In the genomic region with DNA sequence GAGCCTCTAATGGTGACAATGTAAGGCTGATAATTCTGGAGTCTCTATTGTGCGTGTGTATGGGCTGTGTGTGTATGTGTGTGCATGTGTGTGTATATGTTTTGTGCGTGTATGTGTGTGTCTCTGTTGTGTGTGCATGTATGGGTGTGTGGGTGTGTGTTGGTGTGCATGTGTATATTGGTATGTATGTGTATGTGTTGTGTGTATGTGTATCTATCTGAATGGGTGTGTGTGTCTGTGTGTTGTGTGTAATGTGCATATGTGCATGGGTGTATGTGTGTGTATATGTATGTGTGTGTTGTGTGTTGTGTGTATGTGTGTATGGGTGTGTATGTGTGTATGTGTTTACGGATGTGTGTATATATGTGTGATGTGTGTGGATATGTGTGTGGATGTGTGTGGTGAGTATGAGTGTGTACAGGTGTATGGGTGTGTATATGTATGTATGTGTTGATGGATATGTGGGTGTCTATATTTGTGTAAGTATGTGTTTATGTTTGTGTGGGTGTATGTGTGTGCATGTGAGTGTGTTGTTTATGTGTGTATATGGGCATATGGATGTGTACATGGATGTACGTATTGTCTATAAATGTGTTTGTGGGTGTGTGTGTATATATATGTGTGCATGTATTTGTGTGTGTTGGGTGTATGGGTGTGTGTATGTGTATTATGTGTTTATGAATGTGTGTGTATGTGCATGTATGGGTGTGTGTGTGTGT, we compare ENCODE assay signal across 19 cellular contexts.
DNase-seq lines count a peak whose midpoint lies in the region; ATAC-seq, FAIRE-seq and TF ChIP-seq lines count a peak whose summit lies in the region.
"Had no signal": no experiment of that assay in that cellular context is flagged by ENCODE, and none has a peak within 500 bp of the region (broad histone marks: within the 10 kb centered on the region; RNA-seq: fewer than 3 reads in every experiment).

No MANE protein-coding gene starts in this region.

- BruUV-seq in HepG2 (replicated peaks; lab: Mats Ljungman, UMichigan), result no TSS peak

- no peak overlapping the region for H3K4me3 Mint-ChIP-seq in astrocyte (ENCODE audit: unreplicated experiment)
- H3K4me3 Mint-ChIP-seq: CD14-positive monocyte; CD4-positive, alpha-beta memory T cell; GM23338 had no signal

- no peaks in the 10 kb centered on the region for H3K4me1 ChIP-seq in HepG2 (ENCODE audit: insufficient read depth, low read length)
- no peaks in the 10 kb centered on the region for H3K4me1 ChIP-seq in right lobe of liver
- no peaks in the 10 kb centered on the region for H3K4me1 ChIP-seq in astrocyte (ENCODE audit: insufficient read depth, low read length)
- H3K4me1 ChIP-seq in osteoblast (ENCODE audit: insufficient read depth, low read length), result no peaks in the 10 kb centered on the region
- H3K4me1 ChIP-seq in right cardiac atrium (ENCODE audit: control insufficient read depth, insufficient read depth, low read length), result no peaks in the 10 kb centered on the region

- H3K27me3 ChIP-seq in HepG2 (ENCODE audit: control insufficient read depth in 1 of 2, insufficient read depth in 2 of 2, low read length in 2 of 2) (no peaks in the 10 kb centered on the region; a peak in 1 of 5 replicates), right lobe of liver (no peaks in the 10 kb centered on the region), astrocyte (ENCODE audit: insufficient read depth, low read length) (no peaks in the 10 kb centered on the region), osteoblast (ENCODE audit: insufficient read depth, low read length) (no peaks in the 10 kb centered on the region), right cardiac atrium (ENCODE audit: control insufficient read depth, insufficient read depth) (peaks cover 4% of the 10 kb centered on the region)
- H3K27me3 ChIP-seq: BLaER1 had no signal

- H3K79me2 ChIP-seq in HepG2 (ENCODE audit: insufficient read depth, low read length), result no peaks in the 10 kb centered on the region
- no peaks in the 10 kb centered on the region for H3K79me2 ChIP-seq in astrocyte (ENCODE audit: insufficient read depth, low read length)
- H3K79me2 ChIP-seq in osteoblast (ENCODE audit: insufficient read depth, low read length), result no peaks in the 10 kb centered on the region

- FAIRE-seq in HepG2 (lab: Jason Lieb, UNC) (no peak), astrocyte (lab: Jason Lieb, UNC) (peak; percentile 41)
- FAIRE-seq: GM18507 had no signal

- H4K20me1 ChIP-seq in HepG2 (ENCODE audit: insufficient read depth, low read length) (no peaks in the 10 kb centered on the region), astrocyte (ENCODE audit: insufficient read depth, low read length) (no peaks in the 10 kb centered on the region), osteoblast (ENCODE audit: insufficient read depth, low read length) (no peaks in the 10 kb centered on the region)
- H4K20me1 ChIP-seq: BLaER1 had no signal

- H3K4me2 ChIP-seq in HepG2 (ENCODE audit: low read depth, low read length) (no peak overlapping the region), astrocyte (ENCODE audit: low read length) (no peak overlapping the region), osteoblast (ENCODE audit: insufficient read depth, low read length) (no peak overlapping the region)
- H3K4me2 ChIP-seq: BLaER1, GM23338, KMS-11 had no signal

- H3K27ac ChIP-seq in HepG2 (ENCODE audit: extremely low read length, insufficient read depth, low read length) (no peak overlapping the region), right lobe of liver (no peak overlapping the region), astrocyte (ENCODE audit: low read depth, low read length) (no peak overlapping the region), osteoblast (ENCODE audit: low read depth, low read length) (no peak overlapping the region), right cardiac atrium (ENCODE audit: low read length) (no peak overlapping the region)
- H3K27ac ChIP-seq: 22Rv1, BLaER1, KMS-11 had no signal

- no peak for TF ChIP-seq POLR2A in HepG2 (IDR thresholded peaks at IDR 0.05; ENCODE audit: insufficient read depth in 1 of 2, low read depth in 2 of 2, low read length in 2 of 2)
- TF ChIP-seq POLR2A in right lobe of liver (IDR thresholded peaks at IDR 0.05), result no peak

- no peaks in the 10 kb centered on the region for H3K36me3 ChIP-seq in HepG2 (replicated peaks in 1 of 2; ENCODE audit: control insufficient read depth in 1 of 2, insufficient read depth in 2 of 2, low read length in 2 of 2)
- no peaks in the 10 kb centered on the region for H3K36me3 ChIP-seq in right lobe of liver
- H3K36me3 ChIP-seq in astrocyte (ENCODE audit: insufficient read depth, low read length), result no peaks in the 10 kb centered on the region
- no peaks in the 10 kb centered on the region for H3K36me3 ChIP-seq in osteoblast (ENCODE audit: insufficient read depth, low read length)
- H3K36me3 ChIP-seq: BLaER1 had no signal

- H3K4me1 Mint-ChIP-seq in astrocyte (ENCODE audit: low read depth, unreplicated experiment), result peaks cover 14% of the 10 kb centered on the region
- H3K4me1 Mint-ChIP-seq: CD14-positive monocyte; CD4-positive, alpha-beta memory T cell had no signal

- H3K36me3 Mint-ChIP-seq in astrocyte (ENCODE audit: low read depth, unreplicated experiment), result no peaks in the 10 kb centered on the region
- H3K36me3 Mint-ChIP-seq: CD14-positive monocyte; CD4-positive, alpha-beta memory T cell had no signal

- 39% methylated on average over 4 of the region's 4 CpGs for WGBS in HepG2 (ENCODE audit: low lambda C conversion rate)
- WGBS in right lobe of liver (ENCODE audit: insufficient coverage, low coverage, low lambda C conversion rate, missing lambda C conversion rate), result 79% methylated on average over 4 of the region's 4 CpGs
- WGBS in right cardiac atrium, result 91% methylated on average over 4 of the region's 4 CpGs

- in situ Hi-C loops in HepG2 (cut with HindIII; ENCODE audit: extremely low pct_ligation_motif_present, low pct_unique_long_range_greater_than_20kb), result no loop called here

- no peak for DNase-seq in HepG2 (ENCODE audit: low spot score)
- no peak for DNase-seq in right lobe of liver
- DNase-seq in astrocyte (ENCODE audit: low read depth), result no peak
- peak; percentile 15 for DNase-seq in osteoblast (ENCODE audit: insufficient read length, low spot score, missing footprints)
- DNase-seq in right cardiac atrium, result no peak
- no peak for DNase-seq in NCI-H82 (lab: John Stamatoyannopoulos, UW)
- DNase-seq: Calu3; CD4-positive, alpha-beta memory T cell; DMS79 treated with DMSO at 0.1 percent for 48 hours; GF-D8; H7 had no signal

- H2AFZ ChIP-seq in HepG2 (ENCODE audit: low read length) (no peak overlapping the region), astrocyte (ENCODE audit: low read depth, low read length) (no peak overlapping the region), osteoblast (ENCODE audit: low read length) (no peak overlapping the region)

- H3K27me3 Mint-ChIP-seq in astrocyte (ENCODE audit: low read depth, unreplicated experiment), result peaks cover 2% of the 10 kb centered on the region

- H3K9me3 ChIP-seq in HepG2 (ENCODE audit: low read length) (peaks cover 22% of the 10 kb centered on the region; the same call in 1 of the 2 replicates), right lobe of liver (no peaks in the 10 kb centered on the region), astrocyte (ENCODE audit: insufficient read depth, low read depth, low read length) (peaks cover 2% of the 10 kb centered on the region), osteoblast (ENCODE audit: low read depth, low read length) (no peaks in the 10 kb centered on the region), right cardiac atrium (ENCODE audit: control insufficient read depth, low read length) (no peaks in the 10 kb centered on the region)
- H3K9me3 ChIP-seq: BLaER1 had no signal

- POLR2A ChIA-PET in HepG2 (lab: Yijun Ruan, JAX), result no interaction called here

- no peaks in the 10 kb centered on the region for H3K9me3 Mint-ChIP-seq in astrocyte (ENCODE audit: unreplicated experiment)
- H3K9me3 Mint-ChIP-seq: GM23338 had no signal

- H3K4me3 ChIP-seq in HepG2 (replicated peaks in 1 of 3; ENCODE audit: insufficient read depth in 1 of 3, low read depth in 2 of 3, low read length in 3 of 3) (no peak overlapping the region), right lobe of liver (no peak overlapping the region), astrocyte (ENCODE audit: insufficient read depth, low read depth, low read length) (no peak overlapping the region), osteoblast (ENCODE audit: insufficient read depth, low read length) (no peak overlapping the region), right cardiac atrium (ENCODE audit: low read length) (no peak overlapping the region)
- H3K4me3 ChIP-seq: BLaER1, GM23338 had no signal

- intact Hi-C loops in HepG2 (cut with micrococcal nuclease; ENCODE audit: unreplicated experiment), result no loop called here
- intact Hi-C loops in right lobe of liver (cut with DNase I), result no loop called here
- intact Hi-C loops in right cardiac atrium (cut with DNase I), result no loop called here

- no peak for TF ChIP-seq RAD21 in HepG2 (CRISPR knock-in tag; IDR thresholded peaks at IDR 0.05)

- H3K27ac Mint-ChIP-seq in astrocyte (ENCODE audit: unreplicated experiment), result no peak overlapping the region
- H3K27ac Mint-ChIP-seq: CD14-positive monocyte; CD4-positive, alpha-beta memory T cell; GM23338 had no signal

- ATAC-seq in HepG2 (no peak), right lobe of liver (no peak), right cardiac atrium (no peak), GM18502 (IDR thresholded peaks at IDR 0.05; ENCODE audit: poor library complexity, unreplicated experiment) (no peak)
- ATAC-seq: GM23338, HCT116 had no signal

- CTCF ChIA-PET in HepG2 (lab: Yijun Ruan, JAX; ENCODE audit: low intra/inter-chr PET ratio, low total read pairs), result no interaction called here

- TF ChIP-seq CTCF in HepG2 (CRISPR knock-in tag; IDR thresholded peaks at IDR 0.05) (no peak), right lobe of liver (IDR thresholded peaks at IDR 0.05) (no peak), astrocyte (IDR thresholded peaks at IDR 0.05; ENCODE audit: insufficient read depth, low read depth, low read length) (no peak), osteoblast (IDR thresholded peaks at IDR 0.05; ENCODE audit: extremely low read depth, low read depth, low read length) (no peak)

- TF ChIP-seq EP300 in HepG2 (IDR thresholded peaks at IDR 0.05; ENCODE audit: low read depth in 2 of 2, low read length in 2 of 2), result no peak
- TF ChIP-seq EP300 in HepG2 (CRISPR knock-in tag; IDR thresholded peaks at IDR 0.05; ENCODE audit: borderline replicate concordance), result no peak

- H3K9ac ChIP-seq in HepG2 (ENCODE audit: insufficient read depth, low read depth, low read length), result no peak overlapping the region
- no peak overlapping the region for H3K9ac ChIP-seq in astrocyte (ENCODE audit: low read length)
- H3K9ac ChIP-seq: BLaER1, KMS-11 had no signal

TF ChIP-seq in HepG2, 621 proteins besides CTCF, POLR2A, EP300 and RAD21 (continues in another document):
- TF ChIP-seq BCL6 (CRISPR knock-in tag; IDR thresholded peaks at IDR 0.05), result no peak
